4 cellular contexts compared by ENCODE assay signal in genomic region chrX:77065896-77066295, GRCh38.
"Had no signal": no experiment of that assay in that cellular context is flagged by ENCODE, and none has a peak within 500 bp of the region (broad histone marks: within the 10 kb centered on the region; RNA-seq: fewer than 3 reads in every experiment).

No MANE protein-coding gene starts in this region.

- H3K4me3 Mint-ChIP-seq: IgD-negative memory B cell had no signal

- H3K9me3 Mint-ChIP-seq: IgD-negative memory B cell had no signal

- DNase-seq: IMR-90, KBM-7, KG1 had no signal

- H3K36me3 Mint-ChIP-seq: IgD-negative memory B cell had no signal

- H3K27ac Mint-ChIP-seq: IgD-negative memory B cell had no signal
